In genomic region chr21:43930074-43930847, GRCh38 we compare ENCODE assay signal across 19 cellular contexts.
DNase-seq lines count a peak whose midpoint lies in the region; ATAC-seq and TF ChIP-seq lines count a peak whose summit lies in the region.
"Had no signal": no experiment of that assay in that cellular context is flagged by ENCODE, and none has a peak within 500 bp of the region (broad histone marks: within the 10 kb centered on the region; RNA-seq: fewer than 3 reads in every experiment).

No MANE protein-coding gene starts in this region.

- H3K27me3 ChIP-seq in heart right ventricle, result no peaks in the 10 kb centered on the region
- H3K27me3 ChIP-seq in endodermal cell (ENCODE audit: control insufficient read depth, insufficient read depth, low read length, poor library complexity, severe bottlenecking), result no peaks in the 10 kb centered on the region
- no peaks in the 10 kb centered on the region for H3K27me3 ChIP-seq in parathyroid adenoma (ENCODE audit: control insufficient read depth, insufficient read depth, low read length)
- H3K27me3 ChIP-seq: cardiac muscle cell had no signal

- no peak for ATAC-seq in heart right ventricle
- ATAC-seq: HCT116, natural killer cell had no signal

- no peak overlapping the region for H3K4me3 ChIP-seq in heart right ventricle
- no peak overlapping the region for H3K4me3 ChIP-seq in endodermal cell (ENCODE audit: low read length)
- no peak overlapping the region for H3K4me3 ChIP-seq in parathyroid adenoma (ENCODE audit: low read depth, low read length)
- no peak overlapping the region for H3K4me3 ChIP-seq in foreskin fibroblast (ENCODE audit: low read depth in 1 of 2, low read length in 2 of 2)
- H3K4me3 ChIP-seq: cardiac muscle cell had no signal

- H3K4me3 Mint-ChIP-seq in endodermal cell, result no peak overlapping the region
- H3K4me3 Mint-ChIP-seq: activated T-helper 1 cell treated with anti-CD3 and anti-CD28 coated beads, Interleukin-12 subunit alpha, Interleukin-12 subunit beta, Interleukin-2, Interleukin-4 antibody, amounts not matched to agents 30 ng/mL and 10 ng/mL and 1 ng/mL, durations not matched to agents 14 hours and 24 hours and 36 hours; natural killer cell had no signal

- TF ChIP-seq CTCF in heart right ventricle (IDR thresholded peaks at IDR 0.05) (no peak), endodermal cell (conservative IDR thresholded peaks at IDR 0.05) (peak; percentile 15), parathyroid adenoma (IDR thresholded peaks at IDR 0.05) (no peak), foreskin fibroblast (IDR thresholded peaks at IDR 0.05; ENCODE audit: low read depth, low read length) (no peak)

- DNase-seq in heart right ventricle, result no peak
- DNase-seq in cardiac septum (ENCODE audit: low spot score), result no peak
- DNase-seq in endodermal cell, result no peak
- no peak for DNase-seq in NCI-H510A treated with DMSO at 0.1 percent for 48 hours (lab: John Stamatoyannopoulos, UW)
- no peak for DNase-seq in foreskin fibroblast
- no peak for DNase-seq in H4 (ENCODE audit: low spot score)
- DNase-seq in activated CD4-positive, CD25-positive, alpha-beta regulatory T cell treated with anti-CD3 and anti-CD28 coated beads, Interleukin-2, amount 50 U/mL, for 72 hours, result no peak
- DNase-seq: activated CD4-positive, alpha-beta T cell treated with anti-CD3 and anti-CD28 coated beads, Interleukin-2, amount 50 U/mL, for 1 hour; activated naive CD4-positive, alpha-beta T cell treated with anti-CD3 and anti-CD28 coated beads, Interleukin-2, amount 50 U/mL, for 16 hours; mesenchymal stem cell; natural killer cell; NCI-H1048; NCI-H1694 treated with DMSO at 0.1 percent for 48 hours; posterior cingulate gyrus; T-helper 1 cell had no signal

- H3K9ac ChIP-seq in endodermal cell (ENCODE audit: extremely low read depth, low read length, poor library complexity, severe bottlenecking) (no peak overlapping the region), parathyroid adenoma (peak overlapping the region; percentile 37)

- H3K27ac ChIP-seq in heart right ventricle (peak overlapping the region; percentile 26 to 91 (median 86)), endodermal cell (ENCODE audit: low read depth, low read length) (no peak overlapping the region), parathyroid adenoma (peak overlapping the region; percentile 99)
- H3K27ac ChIP-seq: cardiac muscle cell had no signal

- WGBS in heart right ventricle, 2 donors, result 80 to 84% methylated on average over 25 of the region's 25 CpGs
- WGBS in endodermal cell (ENCODE audit: insufficient coverage in 1 of 2, insufficient read length in 1 of 2), 2 experiments, result 94% methylated on average over 16 to 25 of the region's 25 CpGs

- H3K27ac Mint-ChIP-seq in endodermal cell, result peak overlapping the region; percentile 80
- H3K27ac Mint-ChIP-seq: activated T-helper 1 cell treated with anti-CD3 and anti-CD28 coated beads, Interleukin-12 subunit alpha, Interleukin-12 subunit beta, Interleukin-2, Interleukin-4 antibody, amounts not matched to agents 30 ng/mL and 10 ng/mL and 1 ng/mL, durations not matched to agents 14 hours and 24 hours and 36 hours; natural killer cell had no signal

- intact Hi-C loops in heart right ventricle (cut with DNase I) (loop anchor here in 6 of 10 donors (5.0 to 10.0 kb wide), 3 partner anchors 63 to 115 kb away; partner anchors contain the start of gene AGPAT3 (in 1 of the 6)), cardiac septum (cut with DNase I) (no loop called here)

- H3K27me3 Mint-ChIP-seq in endodermal cell (ENCODE audit: insufficient read depth), result no peaks in the 10 kb centered on the region

- peaks cover 16% of the 10 kb centered on the region for H3K36me3 Mint-ChIP-seq in endodermal cell (ENCODE audit: low read depth)
- H3K36me3 Mint-ChIP-seq: natural killer cell had no signal

- H3K9me3 ChIP-seq in heart right ventricle, result no peaks in the 10 kb centered on the region
- H3K9me3 ChIP-seq in endodermal cell (ENCODE audit: control insufficient read depth, low read length), result no peaks in the 10 kb centered on the region
- H3K9me3 ChIP-seq in parathyroid adenoma (ENCODE audit: control insufficient read depth, low read length), result no peaks in the 10 kb centered on the region

- peaks cover 28% of the 10 kb centered on the region for H3K4me1 Mint-ChIP-seq in endodermal cell

- H3K9me3 Mint-ChIP-seq in endodermal cell, result no peaks in the 10 kb centered on the region
- H3K9me3 Mint-ChIP-seq: activated T-helper 1 cell treated with anti-CD3 and anti-CD28 coated beads, Interleukin-12 subunit alpha, Interleukin-12 subunit beta, Interleukin-2, Interleukin-4 antibody, amounts not matched to agents 30 ng/mL and 10 ng/mL and 1 ng/mL, durations not matched to agents 14 hours and 24 hours and 36 hours; natural killer cell had no signal

- H3K36me3 ChIP-seq in heart right ventricle, result peaks cover 0 to 14% (median 0%) of the 10 kb centered on the region in 9 donors
- H3K36me3 ChIP-seq in endodermal cell (ENCODE audit: control insufficient read depth, insufficient read depth, low read length), result peaks cover 10% of the 10 kb centered on the region
- H3K36me3 ChIP-seq in parathyroid adenoma (ENCODE audit: control insufficient read depth, insufficient read depth, low read length), result no peaks in the 10 kb centered on the region
- H3K36me3 ChIP-seq: cardiac muscle cell had no signal

- no peak overlapping the region for H3K4me2 ChIP-seq in parathyroid adenoma (ENCODE audit: low read length)

- H3K4me1 ChIP-seq in heart right ventricle, result peaks cover 12 to 53% (median 43%) of the 10 kb centered on the region in 9 donors
- no peaks in the 10 kb centered on the region for H3K4me1 ChIP-seq in endodermal cell (ENCODE audit: control insufficient read depth, insufficient read depth, low read length)
- peaks cover 24% of the 10 kb centered on the region for H3K4me1 ChIP-seq in parathyroid adenoma

- H3K79me2 ChIP-seq in parathyroid adenoma, result peaks cover 16% of the 10 kb centered on the region

- H2AFZ ChIP-seq in parathyroid adenoma, result no peak overlapping the region
